ENCODE assay signal across 10 cellular contexts in genomic region chr10:95792874-95793285, GRCh38. TPM values are rescaled to one million over a fixed set of nuclear protein-coding genes. Genes with fewer than 3 reads are reported as not detected.
DNase-seq lines count a peak whose midpoint lies in the region; ATAC-seq, FAIRE-seq and TF ChIP-seq lines count a peak whose summit lies in the region.
"Had no signal": no experiment of that assay in that cellular context is flagged by ENCODE, and none has a peak within 500 bp of the region (broad histone marks: within the 10 kb centered on the region; RNA-seq: fewer than 3 reads in every experiment).

No MANE protein-coding gene starts in this region.

- intact Hi-C loops in ascending aorta (cut with DNase I): no loop called here

- H3K36me3 ChIP-seq in ascending aorta: no peaks in the 10 kb centered on the region
- no peaks in the 10 kb centered on the region for H3K36me3 ChIP-seq in kidney epithelial cell (ENCODE audit: control insufficient read depth, insufficient read depth, low read length)
- no peaks in the 10 kb centered on the region for H3K36me3 ChIP-seq in smooth muscle cell (ENCODE audit: low read depth)

- 73% methylated on average over 4 of the region's 4 CpGs for WGBS in smooth muscle cell (ENCODE audit: low lambda C conversion rate)

- H3F3A ChIP-seq in smooth muscle cell (ENCODE audit: low read depth): no peaks in the 10 kb centered on the region

- DNase-seq in GM19239 (ENCODE audit: insufficient read length, low spot score) (no peak), ascending aorta (ENCODE audit: low spot score in 2 of 2) (no peak), kidney epithelial cell (ENCODE audit: low read depth) (peak; percentile 38), smooth muscle cell (lab: John Stamatoyannopoulos, UW; ENCODE audit: unreplicated experiment) (no peak)
- DNase-seq in effector memory CD8-positive, alpha-beta T cell: no peak
- DNase-seq in activated CD4-positive, alpha-beta T cell treated with anti-CD3 and anti-CD28 coated beads for 4 hours: no peak
- DNase-seq: activated CD8-positive, alpha-beta memory T cell treated with anti-CD3 and anti-CD28 coated beads for 24 hours; NCI-H446 treated with DMSO at 0.1 percent for 48 hours had no signal

- H3K27me3 ChIP-seq in ascending aorta: no peaks in the 10 kb centered on the region
- no peaks in the 10 kb centered on the region for H3K27me3 ChIP-seq in kidney epithelial cell (ENCODE audit: control insufficient read depth, insufficient read depth, low read length)
- no peaks in the 10 kb centered on the region for H3K27me3 ChIP-seq in smooth muscle cell (ENCODE audit: low read depth)

- no peaks in the 10 kb centered on the region for H3K79me2 ChIP-seq in smooth muscle cell (ENCODE audit: low read depth)

- H3K9ac ChIP-seq in smooth muscle cell (ENCODE audit: low read depth): no peak overlapping the region

- H3K4me1 ChIP-seq in ascending aorta (peaks cover 9 to 26% of the 10 kb centered on the region in 2 donors), smooth muscle cell (ENCODE audit: low read depth) (peaks cover 8% of the 10 kb centered on the region)

- ATAC-seq in HG03571 (IDR thresholded peaks at IDR 0.05; ENCODE audit: unreplicated experiment): no peak
- no peak for ATAC-seq in effector memory CD8-positive, alpha-beta T cell (replicated peaks)
- ATAC-seq in HG03442 (IDR thresholded peaks at IDR 0.05; ENCODE audit: unreplicated experiment): no peak

- no peaks in the 10 kb centered on the region for H4K20me1 ChIP-seq in smooth muscle cell (ENCODE audit: low read depth)

- H3K27ac ChIP-seq in ascending aorta: peak overlapping the region; percentile 63 to 69
- no peak overlapping the region for H3K27ac ChIP-seq in smooth muscle cell (ENCODE audit: low read depth)

- H3K9me3 ChIP-seq in ascending aorta (no peaks in the 10 kb centered on the region), smooth muscle cell (replicated peaks; ENCODE audit: low read depth) (no peaks in the 10 kb centered on the region)

- H3K9me3 Mint-ChIP-seq in effector memory CD8-positive, alpha-beta T cell: no peaks in the 10 kb centered on the region

- H3K27ac Mint-ChIP-seq in effector memory CD8-positive, alpha-beta T cell: no peak overlapping the region

- H3K4me3 ChIP-seq in ascending aorta: no peak overlapping the region
- no peak overlapping the region for H3K4me3 ChIP-seq in kidney epithelial cell (ENCODE audit: low read depth, low read length)
- no peak overlapping the region for H3K4me3 ChIP-seq in smooth muscle cell

- H3K36me3 Mint-ChIP-seq in effector memory CD8-positive, alpha-beta T cell (ENCODE audit: insufficient read depth): peaks cover 3% of the 10 kb centered on the region

- H3K27me3 Mint-ChIP-seq in effector memory CD8-positive, alpha-beta T cell: peaks cover 0 to 26% of the 10 kb centered on the region in 2 donors

- TF ChIP-seq CTCF in ascending aorta (IDR thresholded peaks at IDR 0.05) (no peak), kidney epithelial cell (IDR thresholded peaks at IDR 0.05; ENCODE audit: insufficient read depth, low read length, poor library complexity, severe bottlenecking) (no peak), smooth muscle cell (IDR thresholded peaks at IDR 0.05; ENCODE audit: borderline replicate concordance, insufficient read depth, poor library complexity, severe bottlenecking) (no peak)

- H3K4me3 Mint-ChIP-seq in effector memory CD8-positive, alpha-beta T cell: no peak overlapping the region

- no peak overlapping the region for H3K4me2 ChIP-seq in smooth muscle cell

- FAIRE-seq in GM19239 (lab: Jason Lieb, UNC): peak; percentile 98

- H3K4me1 Mint-ChIP-seq in effector memory CD8-positive, alpha-beta T cell (ENCODE audit: low read depth in 2 of 2): peaks cover 0 to 8% of the 10 kb centered on the region in 2 donors

- H2AFZ ChIP-seq in smooth muscle cell (ENCODE audit: low read depth): peak overlapping the region; percentile 14

RNA-seq across cellular contexts. Expression of gene ENTPD1, which starts 36.9 kb away (rescaled TPM):
- total RNA-seq in ascending aorta: 41.6 TPM
- total RNA-seq in kidney epithelial cell: 0.17 and 0.34 TPM in 2 replicates
- total RNA-seq in smooth muscle cell: 4.6 and 5.0 TPM in 2 replicates
- 1.0 and 2.7 TPM in 2 replicates for polyA plus RNA-seq in smooth muscle cell
